In the genomic region with DNA sequence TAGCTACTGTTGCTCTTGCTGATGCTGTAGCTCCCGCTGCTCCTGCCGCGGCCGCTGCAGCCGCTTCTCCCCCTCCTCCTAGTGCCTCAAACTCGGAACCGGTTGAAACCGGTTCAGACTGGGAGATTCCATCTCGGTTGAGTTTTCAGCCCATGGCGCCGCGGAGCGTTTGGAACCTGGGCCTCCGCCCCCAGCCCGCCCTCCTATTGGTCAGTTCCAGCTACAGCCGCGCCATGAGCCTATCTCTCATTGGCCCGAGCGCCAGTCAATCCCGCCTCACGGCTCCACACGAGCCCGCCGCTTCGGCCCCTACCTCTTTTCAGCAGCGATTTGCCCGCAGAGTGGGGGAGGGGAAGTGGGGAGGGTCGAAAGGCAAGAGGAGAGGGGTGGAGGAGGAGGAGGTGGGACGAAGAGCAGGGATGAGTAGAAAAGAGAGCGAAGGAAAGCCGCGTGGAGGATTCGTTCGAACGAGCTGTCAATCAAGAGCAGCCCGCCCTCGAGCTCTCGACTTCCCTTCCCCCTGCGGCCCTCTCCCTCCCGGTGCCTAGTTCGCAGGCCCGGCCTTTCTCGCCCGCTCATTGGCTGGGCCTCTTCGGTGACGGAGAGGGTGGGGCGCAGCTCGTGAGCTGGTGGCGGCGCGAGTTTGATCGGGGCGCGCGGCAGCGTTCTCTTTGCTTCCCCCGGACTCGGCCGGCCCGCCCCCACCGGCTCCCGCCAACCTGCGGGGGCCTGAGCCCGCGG, we compare ENCODE assay signal across 8 cellular contexts. TPM values are rescaled to one million over a fixed set of nuclear protein-coding genes. Genes with fewer than 3 reads are reported as not detected.
DNase-seq lines count a peak whose midpoint lies in the region; ATAC-seq and TF ChIP-seq lines count a peak whose summit lies in the region.

Gene XPO1, minus strand, starts transcription at position 178 of the 741 bp plus-strand sequence. CDS start 4,459 bp downstream, outside the sequence.

- H3K27me3 ChIP-seq in Panc1 (ENCODE audit: control insufficient read depth, insufficient read depth, low read length) (no peaks in the 10 kb centered on the region), esophagus (ENCODE audit: control insufficient read depth in 1 of 2, insufficient read depth in 2 of 2, low read length in 2 of 2) (no peaks in the 10 kb centered on the region), muscle layer of colon (ENCODE audit: control insufficient read depth in 1 of 2, insufficient read depth in 2 of 2, low read length in 2 of 2) (no peaks in the 10 kb centered on the region)

- TF ChIP-seq CTCF in Panc1 (IDR thresholded peaks at IDR 0.05) = no peak

- BruUV-seq in Panc1 (replicated peaks; lab: Mats Ljungman, UMichigan) = no TSS peak

- H3K9ac ChIP-seq in muscle layer of colon (ENCODE audit: low read length) = peak within 1 kb of the TSS; percentile 71

- no peaks in the 10 kb centered on the region for H3K27me3 Mint-ChIP-seq in activated T-cell treated with anti-CD3 and anti-CD28 coated beads, Interleukin-2, amount 50 U/mL, for 4 hours (ENCODE audit: low read depth)

- peaks cover 30% of the 10 kb centered on the region for H3K4me1 Mint-ChIP-seq in activated T-cell treated with anti-CD3 and anti-CD28 coated beads, Interleukin-2, amount 50 U/mL, for 4 hours (ENCODE audit: low read depth)

- H3K4me3 ChIP-seq in Panc1 (ENCODE audit: low read depth in 2 of 2, low read length in 2 of 2) = peak within 1 kb of the TSS; percentile 95 to 97
- H3K4me3 ChIP-seq in esophagus (ENCODE audit: low read depth in 1 of 2, low read length in 2 of 2) = peak within 1 kb of the TSS; percentile 75 to 89
- H3K4me3 ChIP-seq in muscle layer of colon (ENCODE audit: low read depth in 1 of 2, low read length in 2 of 2) = peak within 1 kb of the TSS; percentile 70 to 88

- intact Hi-C loops in Panc1 (cut with micrococcal nuclease; ENCODE audit: unreplicated experiment) = loop anchor here (5.0 to 10.0 kb wide), 2 partner anchors 99 to 256 kb away; no protein-coding TSS in a partner anchor

- DNase-seq in DMS53 (lab: John Stamatoyannopoulos, UW) (peak; percentile 100), KG1 (lab: John Stamatoyannopoulos, UW) (peak; percentile 99), Panc1 (ENCODE audit: low read depth, low spot score) (peak; percentile 97)
- peak; percentile 97 for DNase-seq in activated T-cell treated with anti-CD3 and anti-CD28 coated beads, Interleukin-2, amount 50 U/mL, for 4 hours
- peak; percentile 99 for DNase-seq in stimulated activated CD8-positive, alpha-beta memory T cell treated with anti-CD3 and anti-CD28 coated beads, Interleukin-7, amount 100 ng/mL, for 24 hours (ENCODE audit: low read depth)

- peaks cover 5% of the 10 kb centered on the region for H3K36me3 Mint-ChIP-seq in activated T-cell treated with anti-CD3 and anti-CD28 coated beads, Interleukin-2, amount 50 U/mL, for 4 hours (ENCODE audit: insufficient read depth)

- 0 to 1% methylated on average over 57 to 65 of the region's 65 CpGs for WGBS in esophagus, 2 donors

- ATAC-seq in GM21723 (IDR thresholded peaks at IDR 0.05; ENCODE audit: unreplicated experiment) (peak; percentile 80), Panc1 (peak; percentile 93)
- ATAC-seq in activated T-cell treated with anti-CD3 and anti-CD28 coated beads, Interleukin-2, amount 50 U/mL, for 4 hours = peak; percentile 82 to 85

- CTCF ChIA-PET in Panc1 (lab: Charles Lee) = no interaction called here

- H3K4me1 ChIP-seq in Panc1 (ENCODE audit: control insufficient read depth, insufficient read depth, low read length) = peaks cover 27% of the 10 kb centered on the region
- no peaks in the 10 kb centered on the region for H3K4me1 ChIP-seq in esophagus (ENCODE audit: control insufficient read depth in 2 of 2, insufficient read depth in 2 of 2, low read length in 1 of 2)
- peaks cover 28% of the 10 kb centered on the region for H3K4me1 ChIP-seq in muscle layer of colon (ENCODE audit: insufficient read depth, low read length)

- POLR2A ChIA-PET in Panc1 (lab: Charles Lee) = interaction anchor here (0.6 to 1.2 kb wide), 6 partner anchors 10 to 134 kb away, joined by 3 to 6 read pairs (median 4); no protein-coding TSS in a partner anchor

- H3K36me3 ChIP-seq in Panc1 (ENCODE audit: control insufficient read depth, insufficient read depth, low read length) (peaks cover 3% of the 10 kb centered on the region; the same call in 1 of the 2 replicates), esophagus (ENCODE audit: control insufficient read depth in 2 of 2, insufficient read depth in 2 of 2, low read length in 1 of 2) (no peaks in the 10 kb centered on the region), muscle layer of colon (ENCODE audit: insufficient read depth, low read length) (no peaks in the 10 kb centered on the region)

- in situ Hi-C loops in Panc1 (cut with HindIII; ENCODE audit: low pct_unique_long_range_greater_than_20kb, low sequenced_read_pairs) = no loop called here

- peak within 1 kb of the TSS; percentile 97 for H3K27ac ChIP-seq in Panc1 (ENCODE audit: low read length)
- peak within 1 kb of the TSS; percentile 98 to 99 for H3K27ac ChIP-seq in esophagus (ENCODE audit: low read depth in 2 of 2, low read length in 1 of 2)
- peak within 1 kb of the TSS; percentile 97 for H3K27ac ChIP-seq in muscle layer of colon (ENCODE audit: low read depth, low read length)

- peak within 1 kb of the TSS; percentile 100 for H3K4me3 Mint-ChIP-seq in activated T-cell treated with anti-CD3 and anti-CD28 coated beads, Interleukin-2, amount 50 U/mL, for 4 hours

- H3K9me3 ChIP-seq in Panc1 (ENCODE audit: control insufficient read depth, insufficient read depth, low read depth, low read length) (no peaks in the 10 kb centered on the region), esophagus (ENCODE audit: control insufficient read depth in 2 of 2, insufficient read depth in 1 of 2, low read depth in 1 of 2, low read length in 1 of 2) (no peaks in the 10 kb centered on the region), muscle layer of colon (ENCODE audit: low read length) (no peaks in the 10 kb centered on the region)

- H3K9me3 Mint-ChIP-seq in activated T-cell treated with anti-CD3 and anti-CD28 coated beads, Interleukin-2, amount 50 U/mL, for 4 hours = no peaks in the 10 kb centered on the region

RNA-seq across cellular contexts. Expression of gene XPO1, which starts in this region (rescaled TPM):
- 189 TPM for total RNA-seq in Panc1 (2021; ENCODE audit: unreplicated experiment)
- polyA plus RNA-seq in Panc1 (2012; ENCODE audit: insufficient read length) = 78.8 TPM
- total RNA-seq in activated T-cell treated with anti-CD3 and anti-CD28 coated beads, Interleukin-2, amount 50 U/mL, for 4 hours = 100 to 1,000 TPM; 184 to 211 (median 196) TPM
- 10 to 100 TPM; 34.4 to 43.8 TPM for polyA plus RNA-seq in esophagus

Comparison
In these comparisons a context has a peak if more than half of its experiments do, and no peak if none do; other contexts are left out.
1. Peak in every context shown above with its lines: DNase-seq, ATAC-seq, H3K4me3 ChIP-seq and H3K27ac ChIP-seq.